ENCODE assay signal across 2 cellular contexts in the genomic region with DNA sequence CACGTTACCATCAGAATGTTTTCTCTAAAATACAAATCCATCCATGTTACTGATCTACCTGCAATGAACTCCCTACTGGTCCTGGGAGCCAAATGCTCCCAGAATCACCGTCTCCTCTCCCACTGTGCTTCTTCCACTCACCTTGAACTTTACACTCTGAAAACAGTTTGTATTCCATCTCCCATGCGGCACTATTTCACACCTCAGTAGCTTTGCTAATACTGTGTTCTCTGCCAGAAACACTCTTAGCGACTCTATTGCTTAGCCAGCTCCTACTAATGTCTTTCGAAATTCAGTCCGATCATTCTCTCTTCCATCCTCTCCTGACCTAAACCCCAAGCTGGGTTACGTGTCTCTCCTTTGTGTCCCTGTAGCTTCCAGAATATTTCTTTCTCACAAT.
TF ChIP-seq lines count a peak whose summit lies in the region.

No MANE protein-coding gene starts in this region.

TF ChIP-seq in liver, 16 proteins besides CTCF, POLR2A, EP300 and RAD21 (continued from another document):
- TF ChIP-seq, protein P1, sequence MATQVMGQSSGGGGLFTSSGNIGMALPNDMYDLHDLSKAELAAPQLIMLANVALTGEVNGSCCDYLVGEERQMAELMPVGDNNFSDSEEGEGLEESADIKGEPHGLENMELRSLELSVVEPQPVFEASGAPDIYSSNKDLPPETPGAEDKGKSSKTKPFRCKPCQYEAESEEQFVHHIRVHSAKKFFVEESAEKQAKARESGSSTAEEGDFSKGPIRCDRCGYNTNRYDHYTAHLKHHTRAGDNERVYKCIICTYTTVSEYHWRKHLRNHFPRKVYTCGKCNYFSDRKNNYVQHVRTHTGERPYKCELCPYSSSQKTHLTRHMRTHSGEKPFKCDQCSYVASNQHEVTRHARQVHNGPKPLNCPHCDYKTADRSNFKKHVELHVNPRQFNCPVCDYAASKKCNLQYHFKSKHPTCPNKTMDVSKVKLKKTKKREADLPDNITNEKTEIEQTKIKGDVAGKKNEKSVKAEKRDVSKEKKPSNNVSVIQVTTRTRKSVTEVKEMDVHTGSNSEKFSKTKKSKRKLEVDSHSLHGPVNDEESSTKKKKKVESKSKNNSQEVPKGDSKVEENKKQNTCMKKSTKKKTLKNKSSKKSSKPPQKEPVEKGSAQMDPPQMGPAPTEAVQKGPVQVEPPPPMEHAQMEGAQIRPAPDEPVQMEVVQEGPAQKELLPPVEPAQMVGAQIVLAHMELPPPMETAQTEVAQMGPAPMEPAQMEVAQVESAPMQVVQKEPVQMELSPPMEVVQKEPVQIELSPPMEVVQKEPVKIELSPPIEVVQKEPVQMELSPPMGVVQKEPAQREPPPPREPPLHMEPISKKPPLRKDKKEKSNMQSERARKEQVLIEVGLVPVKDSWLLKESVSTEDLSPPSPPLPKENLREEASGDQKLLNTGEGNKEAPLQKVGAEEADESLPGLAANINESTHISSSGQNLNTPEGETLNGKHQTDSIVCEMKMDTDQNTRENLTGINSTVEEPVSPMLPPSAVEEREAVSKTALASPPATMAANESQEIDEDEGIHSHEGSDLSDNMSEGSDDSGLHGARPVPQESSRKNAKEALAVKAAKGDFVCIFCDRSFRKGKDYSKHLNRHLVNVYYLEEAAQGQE (IDR thresholded peaks at IDR 0.05) = peak; percentile 72
- TF ChIP-seq NR2F2 (IDR thresholded peaks at IDR 0.05) = peak; percentile 38
- peak; percentile 88 for TF ChIP-seq YY1 (IDR thresholded peaks at IDR 0.05)
- peak; percentile 92 to 98 for TF ChIP-seq RXRA (IDR thresholded peaks at IDR 0.05)
- peak in 1 of 2 donors; percentile 73 for TF ChIP-seq EGR1 (IDR thresholded peaks at IDR 0.05; ENCODE audit: low read depth in 2 of 2)
- TF ChIP-seq HNF4G (IDR thresholded peaks at IDR 0.05) = peak; percentile 76
- TF ChIP-seq, protein P2, sequence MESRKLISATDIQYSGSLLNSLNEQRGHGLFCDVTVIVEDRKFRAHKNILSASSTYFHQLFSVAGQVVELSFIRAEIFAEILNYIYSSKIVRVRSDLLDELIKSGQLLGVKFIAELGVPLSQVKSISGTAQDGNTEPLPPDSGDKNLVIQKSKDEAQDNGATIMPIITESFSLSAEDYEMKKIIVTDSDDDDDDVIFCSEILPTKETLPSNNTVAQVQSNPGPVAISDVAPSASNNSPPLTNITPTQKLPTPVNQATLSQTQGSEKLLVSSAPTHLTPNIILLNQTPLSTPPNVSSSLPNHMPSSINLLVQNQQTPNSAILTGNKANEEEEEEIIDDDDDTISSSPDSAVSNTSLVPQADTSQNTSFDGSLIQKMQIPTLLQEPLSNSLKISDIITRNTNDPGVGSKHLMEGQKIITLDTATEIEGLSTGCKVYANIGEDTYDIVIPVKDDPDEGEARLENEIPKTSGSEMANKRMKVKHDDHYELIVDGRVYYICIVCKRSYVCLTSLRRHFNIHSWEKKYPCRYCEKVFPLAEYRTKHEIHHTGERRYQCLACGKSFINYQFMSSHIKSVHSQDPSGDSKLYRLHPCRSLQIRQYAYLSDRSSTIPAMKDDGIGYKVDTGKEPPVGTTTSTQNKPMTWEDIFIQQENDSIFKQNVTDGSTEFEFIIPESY (IDR thresholded peaks at IDR 0.05) = peak; percentile 87
- TF ChIP-seq, protein P3, sequence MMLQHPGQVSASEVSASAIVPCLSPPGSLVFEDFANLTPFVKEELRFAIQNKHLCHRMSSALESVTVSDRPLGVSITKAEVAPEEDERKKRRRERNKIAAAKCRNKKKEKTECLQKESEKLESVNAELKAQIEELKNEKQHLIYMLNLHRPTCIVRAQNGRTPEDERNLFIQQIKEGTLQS (IDR thresholded peaks at IDR 0.05) = no peak
- TF ChIP-seq, protein P4, sequence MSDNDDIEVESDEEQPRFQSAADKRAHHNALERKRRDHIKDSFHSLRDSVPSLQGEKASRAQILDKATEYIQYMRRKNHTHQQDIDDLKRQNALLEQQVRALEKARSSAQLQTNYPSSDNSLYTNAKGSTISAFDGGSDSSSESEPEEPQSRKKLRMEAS (IDR thresholded peaks at IDR 0.05) = peak; percentile 95
- TF ChIP-seq FOXA2 (IDR thresholded peaks at IDR 0.05) = peak; percentile 68
- TF ChIP-seq GABPA (IDR thresholded peaks at IDR 0.05 in 1 of 2, conservative IDR thresholded peaks at IDR 0.05 in 1 of 2) = no peak
- TF ChIP-seq TAF1 (conservative IDR thresholded peaks at IDR 0.05) = no peak
- peak; percentile 50 to 90 for TF ChIP-seq JUND (IDR thresholded peaks at IDR 0.05)

TF ChIP-seq in HepG2, 621 proteins besides CTCF, POLR2A, EP300 and RAD21 (continued from another document):
- no peak for TF ChIP-seq SALL1 (CRISPR knock-in tag; IDR thresholded peaks at IDR 0.05)
- no peak for TF ChIP-seq ZNF251 (CRISPR knock-in tag; IDR thresholded peaks at IDR 0.05)
- no peak for TF ChIP-seq ZNF547 (CRISPR knock-in tag; IDR thresholded peaks at IDR 0.05)
